In genomic region chr3:32136703-32137102, GRCh38 we compare ENCODE assay signal across 28 cellular contexts.
"Had no signal": no experiment of that assay in that cellular context is flagged by ENCODE, and none has a peak within 500 bp of the region (broad histone marks: within the 10 kb centered on the region; RNA-seq: fewer than 3 reads in every experiment).

No MANE protein-coding gene starts in this region.

- DNase-seq: activated CD4-positive, alpha-beta memory T cell treated with anti-CD3 and anti-CD28 coated beads, Interleukin-2, amount 10 ng/mL, durations not matched to agents 7 days and 5 days; activated CD4-positive, alpha-beta T cell treated with anti-CD3 and anti-CD28 coated beads for 1 hour; activated CD4-positive, alpha-beta T cell treated with anti-CD3 and anti-CD28 coated beads, Interleukin-2, amount 10 ng/mL, durations not matched to agents 7 days and 5 days; activated CD8-positive, alpha-beta memory T cell treated with anti-CD3 and anti-CD28 coated beads, Interleukin-2, amount 50 U/mL, for 48 hours; activated gamma-delta T cell; activated T-cell treated with anti-CD3 and anti-CD28 coated beads, Interleukin-2, amount 50 U/mL, for 24 hours; central memory CD4-positive, alpha-beta T cell; endodermal cell; foreskin fibroblast; heart left ventricle; immature natural killer cell; kidney; left colon; mammary epithelial cell; naive thymus-derived CD4-positive, alpha-beta T cell; right cardiac atrium; stimulated activated CD4-positive, alpha-beta T cell treated with anti-CD3 and anti-CD28 coated beads, Interleukin-15, amount 100 ng/mL, for 24 hours; stimulated activated CD4-positive, alpha-beta T cell treated with anti-CD3 and anti-CD28 coated beads, Interleukin-4, amount 100 ng/mL, for 1 hour; stimulated activated naive CD8-positive, alpha-beta T cell treated with anti-CD3 and anti-CD28 coated beads, Interleukin-15, amount 100 ng/mL, for 72 hours; T-helper 17 cell; T1000; tibial artery had no signal

- H3K4me1 ChIP-seq: breast epithelium had no signal

- H3K9me3 Mint-ChIP-seq: activated CD4-positive, alpha-beta memory T cell treated with anti-CD3 and anti-CD28 coated beads, Interleukin-2, amount 10 ng/mL, durations not matched to agents 7 days and 5 days; activated CD4-positive, alpha-beta T cell treated with anti-CD3 and anti-CD28 coated beads, Interleukin-2, amount 10 ng/mL, durations not matched to agents 7 days and 5 days; activated naive CD4-positive, alpha-beta T cell treated with anti-CD3 and anti-CD28 coated beads, Interleukin-2, amount 50 U/mL, for 24 hours; activated T-cell treated with anti-CD3 and anti-CD28 coated beads, Interleukin-2, amount 50 U/mL, for 24 hours; endodermal cell; immature natural killer cell; mesothelial cell of epicardium; neural crest cell; stimulated activated naive CD8-positive, alpha-beta T cell treated with anti-CD3 and anti-CD28 coated beads, Interleukin-15, amount 100 ng/mL, for 72 hours; WTC11 had no signal

- H3K9me3 ChIP-seq: breast epithelium, heart left ventricle, tibial artery had no signal

- H2AFZ ChIP-seq: parathyroid adenoma had no signal

- H3K27me3 ChIP-seq: breast epithelium, heart left ventricle, tibial artery had no signal

- H3K4me3 ChIP-seq: breast epithelium, heart left ventricle, tibial artery had no signal

- H3K9ac ChIP-seq: parathyroid adenoma had no signal

- H3K27me3 Mint-ChIP-seq: activated CD4-positive, alpha-beta memory T cell treated with anti-CD3 and anti-CD28 coated beads, Interleukin-2, amount 10 ng/mL, durations not matched to agents 7 days and 5 days; activated CD4-positive, alpha-beta T cell treated with anti-CD3 and anti-CD28 coated beads, Interleukin-2, amount 10 ng/mL, durations not matched to agents 7 days and 5 days; activated naive CD4-positive, alpha-beta T cell treated with anti-CD3 and anti-CD28 coated beads, Interleukin-2, amount 50 U/mL, for 24 hours; activated T-cell treated with anti-CD3 and anti-CD28 coated beads, Interleukin-2, amount 50 U/mL, for 24 hours; naive thymus-derived CD4-positive, alpha-beta T cell; stimulated activated naive CD8-positive, alpha-beta T cell treated with anti-CD3 and anti-CD28 coated beads, Interleukin-15, amount 100 ng/mL, for 72 hours; T-helper 17 cell had no signal

- H3K36me3 ChIP-seq: breast epithelium had no signal

- H3K4me3 Mint-ChIP-seq: activated CD4-positive, alpha-beta memory T cell treated with anti-CD3 and anti-CD28 coated beads, Interleukin-2, amount 10 ng/mL, durations not matched to agents 7 days and 5 days; activated CD4-positive, alpha-beta T cell treated with anti-CD3 and anti-CD28 coated beads, Interleukin-2, amount 10 ng/mL, durations not matched to agents 7 days and 5 days; activated naive CD4-positive, alpha-beta T cell treated with anti-CD3 and anti-CD28 coated beads, Interleukin-2, amount 50 U/mL, for 24 hours; activated T-cell treated with anti-CD3 and anti-CD28 coated beads, Interleukin-2, amount 50 U/mL, for 24 hours; endodermal cell; immature natural killer cell; mesothelial cell of epicardium; neural crest cell; stimulated activated naive CD8-positive, alpha-beta T cell treated with anti-CD3 and anti-CD28 coated beads, Interleukin-15, amount 100 ng/mL, for 72 hours; T-helper 17 cell; WTC11 had no signal

- H3K27ac ChIP-seq: breast epithelium, heart left ventricle, parathyroid adenoma, tibial artery had no signal

- H3K36me3 Mint-ChIP-seq: WTC11 had no signal

- H3K27ac Mint-ChIP-seq: activated CD4-positive, alpha-beta memory T cell treated with anti-CD3 and anti-CD28 coated beads, Interleukin-2, amount 10 ng/mL, durations not matched to agents 7 days and 5 days; activated CD4-positive, alpha-beta T cell treated with anti-CD3 and anti-CD28 coated beads, Interleukin-2, amount 10 ng/mL, durations not matched to agents 7 days and 5 days; activated naive CD4-positive, alpha-beta T cell treated with anti-CD3 and anti-CD28 coated beads, Interleukin-2, amount 50 U/mL, for 24 hours; activated T-cell treated with anti-CD3 and anti-CD28 coated beads, Interleukin-2, amount 50 U/mL, for 24 hours; endodermal cell; immature natural killer cell; mesothelial cell of epicardium; stimulated activated naive CD8-positive, alpha-beta T cell treated with anti-CD3 and anti-CD28 coated beads, Interleukin-15, amount 100 ng/mL, for 72 hours; WTC11 had no signal
